Comparison of ENCODE assay signal across 3 cellular contexts in genomic region chr11:117948466-117948865, GRCh38. TPM values are rescaled to one million over a fixed set of nuclear protein-coding genes. Genes with fewer than 3 reads are reported as not detected.
"Had no signal": no experiment of that assay in that cellular context is flagged by ENCODE, and none has a peak within 500 bp of the region (broad histone marks: within the 10 kb centered on the region; RNA-seq: fewer than 3 reads in every experiment).

No MANE protein-coding gene starts in this region.

RNA-seq across cellular contexts. Expression of gene TMPRSS13, which starts 19.3 kb away (rescaled TPM):
- total RNA-seq: NCI-H460, RPMI7951 had no signal

RNA-seq across cellular contexts. Expression of gene IL10RA, which starts 37.7 kb away (rescaled TPM):
- total RNA-seq: cardiac muscle cell had no signal
- polyA plus RNA-seq: cardiac muscle cell had no signal
